Comparison of ENCODE assay signal across 11 cellular contexts in the genomic region with DNA sequence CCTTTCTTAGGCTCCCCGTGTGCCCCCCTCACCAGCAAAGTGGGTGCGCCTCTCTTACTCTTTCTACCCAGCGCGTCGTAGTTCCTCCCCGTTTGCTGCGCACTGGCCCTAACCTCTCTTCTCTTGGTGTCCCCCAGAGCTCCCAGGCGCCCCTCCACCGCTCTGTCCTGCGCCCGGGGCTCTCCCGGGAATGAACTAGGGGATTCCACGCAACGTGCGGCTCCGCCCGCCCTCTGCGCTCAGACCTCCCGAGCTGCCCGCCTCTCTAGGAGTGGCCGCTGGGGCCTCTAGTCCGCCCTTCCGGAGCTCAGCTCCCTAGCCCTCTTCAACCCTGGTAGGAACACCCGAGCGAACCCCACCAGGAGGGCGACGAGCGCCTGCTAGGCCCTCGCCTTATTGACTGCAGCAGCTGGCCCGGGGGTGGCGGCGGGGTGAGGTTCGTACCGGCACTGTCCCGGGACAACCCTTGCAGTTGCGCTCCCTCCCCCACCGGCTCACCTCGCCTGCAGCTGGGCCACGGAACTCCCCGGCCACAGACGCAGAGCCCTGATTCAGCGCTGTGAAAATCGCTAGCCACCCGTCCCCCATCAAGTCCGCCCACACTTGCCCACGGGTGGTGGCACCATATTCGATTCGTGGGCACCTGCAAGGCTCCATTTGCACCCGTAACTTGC. TPM values are rescaled to one million over a fixed set of nuclear protein-coding genes. Genes with fewer than 3 reads are reported as not detected.
A peak's percentile ranks its signal among the peaks of the same experiment; 100 is the strongest.
DNase-seq lines count a peak whose midpoint lies in the region; ATAC-seq and TF ChIP-seq lines count a peak whose summit lies in the region.
"Had no signal": no experiment of that assay in that cellular context is flagged by ENCODE, and none has a peak within 500 bp of the region (broad histone marks: within the 10 kb centered on the region; RNA-seq: fewer than 3 reads in every experiment).

No MANE protein-coding gene starts in this region.

- H3K36me3 Mint-ChIP-seq in brain: no peaks in the 10 kb centered on the region
- H3K36me3 Mint-ChIP-seq in activated CD4-positive, alpha-beta memory T cell treated with anti-CD3 and anti-CD28 coated beads, Interleukin-2, amount 10 ng/mL, durations not matched to agents 7 days and 5 days (ENCODE audit: low read depth): no peaks in the 10 kb centered on the region

- ATAC-seq in GM19397 (IDR thresholded peaks at IDR 0.05; ENCODE audit: unreplicated experiment): no peak

- TF ChIP-seq CTCF in HFF-Myc (IDR thresholded peaks at IDR 0.05; ENCODE audit: low read depth, low read length, missing control alignments): no peak
- no peak for TF ChIP-seq CTCF in brain (conservative IDR thresholded peaks at IDR 0.05)

- DNase-seq in HFF-Myc (ENCODE audit: extremely low read depth, low read depth) (no peak), iris pigment epithelial cell (ENCODE audit: low read depth) (peak; percentile 28), Kasumi-1 (lab: John Stamatoyannopoulos, UW) (no peak), NCI-H1105 (lab: John Stamatoyannopoulos, UW) (no peak)
- no peak for DNase-seq in activated CD4-positive, alpha-beta memory T cell treated with anti-CD3 and anti-CD28 coated beads, Interleukin-2, amount 10 ng/mL, durations not matched to agents 7 days and 5 days
- DNase-seq: caudate nucleus, uterus, WERI-Rb-1 had no signal

- peaks cover 0 to 5% (median 0%) of the 10 kb centered on the region in 3 donors for H3K36me3 ChIP-seq in skeletal muscle tissue (ENCODE audit: control insufficient read depth in 3 of 3, insufficient read depth in 3 of 3, low read length in 3 of 3)
- H3K36me3 ChIP-seq: uterus, WERI-Rb-1 had no signal

- H3K4me3 ChIP-seq in HFF-Myc (replicated peaks; ENCODE audit: low read depth, low read length): 0 out of 2 replicates have a peak overlapping the region, but pooled peaks have one; percentile 4
- peak overlapping the region; percentile 87 to 97 (median 92) for H3K4me3 ChIP-seq in skeletal muscle tissue (ENCODE audit: low read length in 3 of 3)

- H3K27ac ChIP-seq in skeletal muscle tissue (ENCODE audit: low read depth, low read length): peak overlapping the region; percentile 98
- H3K27ac ChIP-seq: uterus, WERI-Rb-1 had no signal

- peaks cover 10% of the 10 kb centered on the region for H3K4me1 Mint-ChIP-seq in brain
- H3K4me1 Mint-ChIP-seq in activated CD4-positive, alpha-beta memory T cell treated with anti-CD3 and anti-CD28 coated beads, Interleukin-2, amount 10 ng/mL, durations not matched to agents 7 days and 5 days: peaks cover 11% of the 10 kb centered on the region

- H3K9me3 Mint-ChIP-seq in brain: peaks cover 0 to 12% (median 4%) of the 10 kb centered on the region in 5 experiments
- no peaks in the 10 kb centered on the region for H3K9me3 Mint-ChIP-seq in activated CD4-positive, alpha-beta memory T cell treated with anti-CD3 and anti-CD28 coated beads, Interleukin-2, amount 10 ng/mL, durations not matched to agents 7 days and 5 days

- CTCF ChIA-PET in activated CD4-positive, alpha-beta memory T cell treated with anti-CD3 and anti-CD28 coated beads, Interleukin-2, amount 10 ng/mL, durations not matched to agents 7 days and 5 days (lab: Charles Lee): no interaction called here

- no peaks in the 10 kb centered on the region for H3K9me3 ChIP-seq in skeletal muscle tissue (ENCODE audit: control insufficient read depth in 3 of 3, low read length in 3 of 3)
- H3K9me3 ChIP-seq: uterus had no signal

- peaks cover 88% of the 10 kb centered on the region for H3K27me3 Mint-ChIP-seq in brain
- H3K27me3 Mint-ChIP-seq in activated CD4-positive, alpha-beta memory T cell treated with anti-CD3 and anti-CD28 coated beads, Interleukin-2, amount 10 ng/mL, durations not matched to agents 7 days and 5 days: peaks cover 76% of the 10 kb centered on the region

- POLR2A ChIA-PET in activated CD4-positive, alpha-beta memory T cell treated with anti-CD3 and anti-CD28 coated beads, Interleukin-2, amount 10 ng/mL, durations not matched to agents 7 days and 5 days (lab: Charles Lee): no interaction called here

- H3K27ac Mint-ChIP-seq in brain: peak overlapping the region in 1 of 5 experiments; percentile 51
- H3K27ac Mint-ChIP-seq in activated CD4-positive, alpha-beta memory T cell treated with anti-CD3 and anti-CD28 coated beads, Interleukin-2, amount 10 ng/mL, durations not matched to agents 7 days and 5 days: no peak overlapping the region

- peak overlapping the region; percentile 94 to 98 (median 96) for H3K9ac ChIP-seq in skeletal muscle tissue (ENCODE audit: low read depth in 1 of 3, low read length in 3 of 3)

- peak overlapping the region; percentile 66 to 91 (median 79) for H3K4me3 Mint-ChIP-seq in brain
- H3K4me3 Mint-ChIP-seq in activated CD4-positive, alpha-beta memory T cell treated with anti-CD3 and anti-CD28 coated beads, Interleukin-2, amount 10 ng/mL, durations not matched to agents 7 days and 5 days: no peak overlapping the region

- no peaks in the 10 kb centered on the region for H3K27me3 ChIP-seq in skeletal muscle tissue (ENCODE audit: control insufficient read depth in 3 of 3, insufficient read depth in 3 of 3, low read length in 3 of 3)

- H3K4me1 ChIP-seq in skeletal muscle tissue (ENCODE audit: control insufficient read depth in 3 of 3, insufficient read depth in 3 of 3, low read length in 3 of 3): peaks cover 29 to 56% (median 30%) of the 10 kb centered on the region in 3 donors
- H3K4me1 ChIP-seq: uterus had no signal

RNA-seq across cellular contexts. Expression of gene TMEM233, which starts 1.3 kb away (rescaled TPM):
- 0.36 TPM for polyA plus RNA-seq in brain (ENCODE audit: insufficient read depth, low read depth, low replicate concordance)
- 1.0 TPM for total RNA-seq in skeletal muscle tissue
- total RNA-seq in activated CD4-positive, alpha-beta memory T cell treated with anti-CD3 and anti-CD28 coated beads, Interleukin-2, amount 10 ng/mL, durations not matched to agents 7 days and 5 days: not detected
